28 cellular contexts compared by ENCODE assay signal in the genomic region with DNA sequence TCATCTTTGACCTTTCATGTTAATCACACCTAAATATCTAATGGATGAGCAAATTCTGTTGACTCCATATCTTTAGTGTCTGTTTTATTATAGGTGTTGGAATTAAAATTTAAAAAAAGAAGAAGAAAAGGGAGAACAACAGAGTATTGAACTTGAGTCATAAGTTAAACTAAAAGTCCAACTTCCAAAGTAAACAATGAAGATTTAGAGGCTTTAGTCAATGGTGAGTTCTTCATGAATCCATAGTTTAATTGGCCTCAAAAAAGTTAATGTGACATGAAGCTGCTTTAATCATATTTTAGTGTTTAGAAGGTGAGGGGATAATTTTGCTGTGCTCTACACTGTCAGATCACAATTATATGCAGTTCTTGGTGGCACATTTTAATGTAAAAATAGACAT.
"Had no signal": no experiment of that assay in that cellular context is flagged by ENCODE, and none has a peak within 500 bp of the region (broad histone marks: within the 10 kb centered on the region; RNA-seq: fewer than 3 reads in every experiment).

No MANE protein-coding gene starts in this region.

- ATAC-seq: stimulated activated effector memory CD8-positive, alpha-beta T cell treated with anti-CD3 and anti-CD28 coated beads, Interleukin-12 subunit alpha, Interleukin-12 subunit beta, amount 100 ng/mL, for 72 hours; stimulated activated memory B cell treated with anti-CD40 and anti-IgM and Interleukin-4, amounts not matched to agents 10 μg/mL and 1 μg/mL and 100 μg/mL, for 72 hours; stimulated activated naive B cell treated with anti-CD40 and anti-IgM and Interleukin-4, amounts not matched to agents 10 μg/mL and 1 μg/mL and 100 μg/mL, for 72 hours; stimulated activated naive CD8-positive, alpha-beta T cell treated with anti-CD3 and anti-CD28 coated beads, Interleukin-15, amount 100 ng/mL, for 72 hours; stimulated activated naive CD8-positive, alpha-beta T cell treated with anti-CD3 and anti-CD28 coated beads, Interleukin-15, Interleukin-2, amounts not matched to agents 100 U/mL and 50 U/mL, for 24 hours; upper lobe of right lung had no signal

- H3K4me3 Mint-ChIP-seq: stimulated activated effector memory CD8-positive, alpha-beta T cell treated with anti-CD3 and anti-CD28 coated beads, Interleukin-12 subunit alpha, Interleukin-12 subunit beta, amount 100 ng/mL, for 72 hours; stimulated activated memory B cell treated with anti-CD40 and anti-IgM and Interleukin-4, amounts not matched to agents 10 μg/mL and 1 μg/mL and 100 μg/mL, for 72 hours; stimulated activated naive B cell treated with anti-CD40 and anti-IgM and Interleukin-4, amounts not matched to agents 10 μg/mL and 1 μg/mL and 100 μg/mL, for 72 hours; stimulated activated naive CD8-positive, alpha-beta T cell treated with anti-CD3 and anti-CD28 coated beads, Interleukin-15, amount 100 ng/mL, for 72 hours; stimulated activated naive CD8-positive, alpha-beta T cell treated with anti-CD3 and anti-CD28 coated beads, Interleukin-15, Interleukin-2, amounts not matched to agents 100 ng/mL and 50 ng/mL, for 24 hours; type B pancreatic cell had no signal

- H3K27ac ChIP-seq: stomach, suprapubic skin, testis, thoracic aorta, thyroid gland, tibial artery, tibial nerve, transverse colon, upper lobe of left lung, upper lobe of right lung, uterus, vagina had no signal

- H3K27ac Mint-ChIP-seq: stimulated activated effector memory CD8-positive, alpha-beta T cell treated with anti-CD3 and anti-CD28 coated beads, Interleukin-12 subunit alpha, Interleukin-12 subunit beta, amount 100 ng/mL, for 72 hours; stimulated activated memory B cell treated with anti-CD40 and anti-IgM and Interleukin-4, amounts not matched to agents 10 μg/mL and 1 μg/mL and 100 μg/mL, for 72 hours; stimulated activated naive B cell treated with anti-CD40 and anti-IgM and Interleukin-4, amounts not matched to agents 10 μg/mL and 1 μg/mL and 100 μg/mL, for 72 hours; stimulated activated naive CD8-positive, alpha-beta T cell treated with anti-CD3 and anti-CD28 coated beads, Interleukin-15, amount 100 ng/mL, for 72 hours; stimulated activated naive CD8-positive, alpha-beta T cell treated with anti-CD3 and anti-CD28 coated beads, Interleukin-15, Interleukin-2, amounts not matched to agents 100 ng/mL and 50 ng/mL, for 24 hours; type B pancreatic cell had no signal

- H3K4me1 Mint-ChIP-seq: stimulated activated effector memory CD8-positive, alpha-beta T cell treated with anti-CD3 and anti-CD28 coated beads, Interleukin-12 subunit alpha, Interleukin-12 subunit beta, amount 100 ng/mL, for 72 hours; stimulated activated memory B cell treated with anti-CD40 and anti-IgM and Interleukin-4, amounts not matched to agents 10 μg/mL and 1 μg/mL and 100 μg/mL, for 72 hours; stimulated activated naive B cell treated with anti-CD40 and anti-IgM and Interleukin-4, amounts not matched to agents 10 μg/mL and 1 μg/mL and 100 μg/mL, for 72 hours; stimulated activated naive CD8-positive, alpha-beta T cell treated with anti-CD3 and anti-CD28 coated beads, Interleukin-15, amount 100 ng/mL, for 72 hours had no signal

- H3K4me3 ChIP-seq: stomach, suprapubic skin, testis, thoracic aorta, thyroid gland, tibial artery, tibial nerve, transverse colon, upper lobe of left lung, upper lobe of right lung, uterus, vagina had no signal

- H3K4me1 ChIP-seq: stomach, suprapubic skin, testis, thyroid gland, tibial artery, tibial nerve, transverse colon, upper lobe of left lung, upper lobe of right lung, uterus, vagina had no signal

- H3K27me3 ChIP-seq: suprapubic skin, testis, thyroid gland, tibial artery, tibial nerve, transverse colon, upper lobe of left lung, upper lobe of right lung, uterus, vagina had no signal

- DNase-seq: stimulated activated CD4-positive, alpha-beta T cell treated with anti-CD3 and anti-CD28 coated beads, Interleukin-2, amount 100 ng/mL, for 48 hours; stimulated activated CD4-positive, alpha-beta T cell treated with anti-CD3 and anti-CD28 coated beads, Interleukin-4, amount 100 ng/mL, for 1 hour; stimulated activated CD4-positive, alpha-beta T cell treated with anti-CD3 and anti-CD28 coated beads, Interleukin-4, amount 100 ng/mL, for 24 hours; stimulated activated CD4-positive, alpha-beta T cell treated with anti-CD3 and anti-CD28 coated beads, Interleukin-4, amount 100 ng/mL, for 4 hours; stimulated activated CD8-positive, alpha-beta memory T cell treated with anti-CD3 and anti-CD28 coated beads, Interleukin-4, amount 100 ng/mL, for 48 hours; stimulated activated naive B cell treated with anti-CD40 and anti-IgM and Interleukin-4, amounts not matched to agents 10 μg/mL and 1 μg/mL and 100 μg/mL, for 72 hours; stimulated activated naive CD4-positive, alpha-beta T cell; stimulated activated naive CD4-positive, alpha-beta T cell treated with Interleukin-2 at 50 U/mL for 16 hours; stimulated activated naive CD8-positive, alpha-beta T cell treated with anti-CD3 and anti-CD28 coated beads, Interleukin-15, amount 100 ng/mL, for 72 hours; stimulated activated naive CD8-positive, alpha-beta T cell treated with anti-CD3 and anti-CD28 coated beads, Interleukin-15, Interleukin-2, amounts not matched to agents 100 U/mL and 50 U/mL, for 24 hours; stomach; substantia nigra; testis; thyroid gland; tibial artery; transverse colon; upper lobe of left lung; upper lobe of right lung; uterus had no signal

- H3K9me3 ChIP-seq: stomach, suprapubic skin, testis, thoracic aorta, thyroid gland, tibial artery, tibial nerve, transverse colon, upper lobe of left lung, upper lobe of right lung, uterus, vagina had no signal

- FAIRE-seq: urothelium cell line had no signal

- H3K36me3 Mint-ChIP-seq: stimulated activated effector memory CD8-positive, alpha-beta T cell treated with anti-CD3 and anti-CD28 coated beads, Interleukin-12 subunit alpha, Interleukin-12 subunit beta, amount 100 ng/mL, for 72 hours; stimulated activated memory B cell treated with anti-CD40 and anti-IgM and Interleukin-4, amounts not matched to agents 10 μg/mL and 1 μg/mL and 100 μg/mL, for 72 hours; stimulated activated naive B cell treated with anti-CD40 and anti-IgM and Interleukin-4, amounts not matched to agents 10 μg/mL and 1 μg/mL and 100 μg/mL, for 72 hours; type B pancreatic cell had no signal

- H3K9me3 Mint-ChIP-seq: stimulated activated effector memory CD8-positive, alpha-beta T cell treated with anti-CD3 and anti-CD28 coated beads, Interleukin-12 subunit alpha, Interleukin-12 subunit beta, amount 100 ng/mL, for 72 hours; stimulated activated memory B cell treated with anti-CD40 and anti-IgM and Interleukin-4, amounts not matched to agents 10 μg/mL and 1 μg/mL and 100 μg/mL, for 72 hours; stimulated activated naive B cell treated with anti-CD40 and anti-IgM and Interleukin-4, amounts not matched to agents 10 μg/mL and 1 μg/mL and 100 μg/mL, for 72 hours; stimulated activated naive CD8-positive, alpha-beta T cell treated with anti-CD3 and anti-CD28 coated beads, Interleukin-15, amount 100 ng/mL, for 72 hours; stimulated activated naive CD8-positive, alpha-beta T cell treated with anti-CD3 and anti-CD28 coated beads, Interleukin-15, Interleukin-2, amounts not matched to agents 100 ng/mL and 50 ng/mL, for 24 hours; type B pancreatic cell had no signal

- H3K27me3 Mint-ChIP-seq: stimulated activated memory B cell treated with anti-CD40 and anti-IgM and Interleukin-4, amounts not matched to agents 10 μg/mL and 1 μg/mL and 100 μg/mL, for 72 hours had no signal

- H3K36me3 ChIP-seq: stomach, suprapubic skin, thoracic aorta, thyroid gland, tibial artery, tibial nerve, transverse colon, upper lobe of left lung, upper lobe of right lung, uterus, vagina had no signal
